In the genomic region with DNA sequence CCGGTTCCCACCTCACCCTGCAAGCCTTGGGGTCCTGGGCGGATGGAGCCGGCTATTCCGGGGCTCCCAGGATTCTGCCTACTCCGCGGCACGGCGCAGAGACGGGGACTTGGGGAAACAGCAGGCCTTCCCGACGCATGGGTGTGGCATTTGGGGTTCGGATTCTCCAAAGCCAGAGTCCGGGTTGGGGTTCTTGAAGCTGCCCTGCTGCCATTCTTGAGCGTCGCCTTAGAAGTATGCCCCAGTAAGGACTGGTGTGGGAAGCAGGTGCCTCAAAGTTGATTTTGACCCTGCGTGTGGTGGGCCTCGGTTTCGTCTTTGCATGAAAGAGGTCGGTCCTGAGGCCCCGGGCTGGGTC, we compare ENCODE assay signal across 8 cellular contexts. TPM values are rescaled to one million over a fixed set of nuclear protein-coding genes. Genes with fewer than 3 reads are reported as not detected.
DNase-seq lines count a peak whose midpoint lies in the region; ATAC-seq and TF ChIP-seq lines count a peak whose summit lies in the region.

No MANE protein-coding gene starts in this region.

- no peak for TF ChIP-seq POLR2A in ovary (IDR thresholded peaks at IDR 0.05)

- peak overlapping the region; percentile 81 for H3K27ac Mint-ChIP-seq in Calu3 (ENCODE audit: unreplicated experiment)

- H3K27ac ChIP-seq in PC-3 (ENCODE audit: low read length) (peak overlapping the region; percentile 44), ovary (peak overlapping the region; percentile 24 to 88)

- no peaks in the 10 kb centered on the region for H3K27me3 ChIP-seq in PC-3 (ENCODE audit: low read length)
- H3K27me3 ChIP-seq in ovary: no peaks in the 10 kb centered on the region

- H3K4me1 Mint-ChIP-seq in Calu3 (ENCODE audit: low read depth, unreplicated experiment): peaks cover 20% of the 10 kb centered on the region

- BruUV-seq in Calu3 (replicated peaks; lab: Mats Ljungman, UMichigan): no TSS peak
- BruUV-seq in PC-3 (replicated peaks; lab: Mats Ljungman, UMichigan): no TSS peak

- H3K4me3 Mint-ChIP-seq in Calu3 (ENCODE audit: low read depth, unreplicated experiment): peak overlapping the region; percentile 84

- no peaks in the 10 kb centered on the region for H3K27me3 Mint-ChIP-seq in Calu3 (ENCODE audit: unreplicated experiment)

- H3K9me3 Mint-ChIP-seq in Calu3 (ENCODE audit: low read depth, unreplicated experiment): no peaks in the 10 kb centered on the region

- peaks cover 45% of the 10 kb centered on the region for H3K36me3 Mint-ChIP-seq in Calu3 (ENCODE audit: insufficient read depth, unreplicated experiment)

- CTCF ChIA-PET in Calu3 (lab: Charles Lee) (interaction anchor here (0.8 to 1.0 kb wide), 2 partner anchors 26 to 252 kb away, joined by 3 to 4 read pairs; no protein-coding TSS in a partner anchor), PC-3 (lab: Charles Lee) (interaction anchor here (0.6 kb wide), 1 partner anchor 25 kb away, joined by 4 read pairs; the partner anchor contains the start of gene IBA57)

- no peak for TF ChIP-seq EP300 in ovary (IDR thresholded peaks at IDR 0.05)

- H3K9me3 ChIP-seq in PC-3 (ENCODE audit: low read length) (no peaks in the 10 kb centered on the region), ovary (no peaks in the 10 kb centered on the region)

- WGBS in ovary, 3 donors: 1% methylated on average over 19 to 20 of the region's 20 CpGs

- ATAC-seq in PC-3: no peak
- no peak for ATAC-seq in GM19397 (IDR thresholded peaks at IDR 0.05; ENCODE audit: unreplicated experiment)

- H3F3A ChIP-seq in PC-3 (ENCODE audit: low read length, unreplicated experiment): no peaks in the 10 kb centered on the region

- H3K9me2 ChIP-seq in PC-3 (replicated peaks; ENCODE audit: low read length): no peaks in the 10 kb centered on the region

- no peak overlapping the region for H2AFZ ChIP-seq in PC-3 (ENCODE audit: low read length)

- H3K4me1 ChIP-seq in PC-3 (ENCODE audit: insufficient read depth, low read length) (peaks cover 23% of the 10 kb centered on the region), ovary (ENCODE audit: insufficient read depth) (peaks cover 16% of the 10 kb centered on the region)

- TF ChIP-seq CTCF in Calu3 (IDR thresholded peaks at IDR 0.05; ENCODE audit: unreplicated experiment) (no peak), PC-3 (conservative IDR thresholded peaks at IDR 0.05; ENCODE audit: low read depth, low read length) (no peak), epithelial cell of esophagus (IDR thresholded peaks at IDR 0.05; ENCODE audit: insufficient read depth, low read depth, low read length, missing control alignments) (no peak), ovary (IDR thresholded peaks at IDR 0.05) (no peak)

- POLR2A ChIA-PET in PC-3 (lab: Charles Lee; ENCODE audit: unreplicated experiment): interaction anchor here (0.9 kb wide), 1 partner anchor 25 kb away, joined by 3 read pairs; the partner anchor contains the start of gene IBA57

- DNase-seq in Calu3 (no peak), PC-3 (no peak), epithelial cell of esophagus (ENCODE audit: low read depth) (no peak), ovary (no peak), DMS 273 (lab: John Stamatoyannopoulos, UW; ENCODE audit: unreplicated experiment) (no peak), NCI-H187 treated with DMSO at 0.1 percent for 48 hours (lab: John Stamatoyannopoulos, UW) (no peak), NCI-H2029 treated with DMSO at 0.1 percent for 48 hours (lab: John Stamatoyannopoulos, UW) (no peak)

- peak overlapping the region; percentile 89 for H3K9ac ChIP-seq in PC-3 (ENCODE audit: low read length)

- intact Hi-C loops in Calu3 (cut with micrococcal nuclease; ENCODE audit: unreplicated experiment): no loop called here
- intact Hi-C loops in PC-3 (cut with micrococcal nuclease): loop anchor here (1.0 to 5.0 kb wide), 4 partner anchors 26 to 267 kb away; partner anchors contain the start of genes ARF1, MRPL55 and TRIM11
- intact Hi-C loops in ovary (cut with DNase I): loop anchor here in 1 of 4 donors (1.0 kb wide), 1 partner anchor 25 kb away; the partner anchor contains the start of gene IBA57

- H3K79me2 ChIP-seq in PC-3 (ENCODE audit: low read length): peaks cover 56% of the 10 kb centered on the region

- H4K20me1 ChIP-seq in PC-3 (ENCODE audit: low read length): peaks cover 48% of the 10 kb centered on the region

- H3K4me3 ChIP-seq in PC-3 (ENCODE audit: low read length) (peak overlapping the region; percentile 84), epithelial cell of esophagus (ENCODE audit: low read length) (peak overlapping the region; percentile 95), ovary (peak overlapping the region; percentile 83)

- H3K4me2 ChIP-seq in PC-3 (ENCODE audit: low read length): peak overlapping the region; percentile 98

- H3K36me3 ChIP-seq in PC-3 (ENCODE audit: low read depth, low read length) (0 out of 2 replicates have a peak, but pooled peaks cover 2% of the 10 kb centered on the region), ovary (no peaks in the 10 kb centered on the region)

RNA-seq across cellular contexts. Expression of gene GUK1, which starts 0.6 kb away (rescaled TPM):
- 238 and 262 TPM in 2 replicates for total RNA-seq in Calu3 (2022)
- total RNA-seq in PC-3 (2014; rRNA removed): 996 and 1,117 TPM in 2 replicates
- total RNA-seq in ovary: 100 to 1,000 TPM; 129 to 256 (median 171) TPM
- polyA plus RNA-seq in ovary: 100 to 1,000 TPM in 1 of 2 donors, 10 to 100 TPM in 1; 17.7 to 228 TPM

RNA-seq across cellular contexts. Expression of gene GJC2, which starts 9.0 kb away (rescaled TPM):
- total RNA-seq in Calu3 (2022) (1.2 and 1.3 TPM in 2 replicates), PC-3 (2014; rRNA removed) (1.2 and 2.2 TPM in 2 replicates), ovary (10 to 100 TPM in 2 of 7 donors, 1 to 10 TPM in 5; 2.2 to 12.6 (median 8.0) TPM)
- 1 to 10 TPM in 1 of 2 donors, under 1 TPM in 1; 0.18 to 2.3 TPM for polyA plus RNA-seq in ovary

RNA-seq across cellular contexts. Expression of gene IBA57, which starts 24.9 kb away (rescaled TPM):
- 9.2 and 9.5 TPM in 2 replicates for total RNA-seq in Calu3 (2022)
- 13.3 and 18.3 TPM in 2 replicates for total RNA-seq in PC-3 (2014; rRNA removed)
- 10 to 100 TPM in 4 of 7 donors, 1 to 10 TPM in 3; 3.7 to 14.5 (median 11.1) TPM for total RNA-seq in ovary
- 1 to 10 TPM; 2.8 to 5.8 TPM for polyA plus RNA-seq in ovary

RNA-seq across cellular contexts. Expression of gene MRPL55, which starts 31.6 kb away (rescaled TPM):
- 69.1 and 72.3 TPM in 2 replicates for total RNA-seq in Calu3 (2022)
- total RNA-seq in PC-3 (2014; rRNA removed): 343 and 375 TPM in 2 replicates
- total RNA-seq in ovary: 10 to 100 TPM; 36.4 to 98.5 (median 43.3) TPM
- polyA plus RNA-seq in ovary: 10 to 100 TPM; 14.6 to 87.5 TPM

RNA-seq across cellular contexts. Expression of gene C1orf35, which starts 37.6 kb away (rescaled TPM):
- 38.1 and 39.3 TPM in 2 replicates for total RNA-seq in Calu3 (2022)
- 63.3 and 93.0 TPM in 2 replicates for total RNA-seq in PC-3 (2014; rRNA removed)
- total RNA-seq in ovary: 10 to 100 TPM; 16.0 to 24.7 (median 21.0) TPM
- 10 to 100 TPM in 1 of 2 donors, 1 to 10 TPM in 1; 2.8 to 29.3 TPM for polyA plus RNA-seq in ovary
